ENCODE assay signal across 23 cellular contexts in the genomic region with DNA sequence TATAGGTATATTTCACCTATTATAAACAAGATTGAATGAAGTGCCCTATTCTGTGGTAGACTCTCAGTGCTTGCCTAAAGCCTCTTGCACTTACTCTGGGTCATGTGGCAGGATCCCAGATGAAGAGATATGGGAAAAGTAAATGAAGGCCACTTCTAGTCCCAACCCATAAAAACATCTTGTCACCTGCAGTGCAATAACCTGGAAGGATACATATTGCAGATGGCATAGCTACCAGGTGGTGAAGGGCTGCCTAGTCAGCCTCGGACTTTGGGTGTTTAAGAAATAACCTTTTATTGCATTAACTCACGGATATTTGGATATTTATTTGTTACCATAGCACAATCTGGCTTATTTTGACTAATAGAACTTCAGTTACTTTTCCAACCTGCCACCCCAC.
"Had no signal": no experiment of that assay in that cellular context is flagged by ENCODE, and none has a peak within 500 bp of the region (broad histone marks: within the 10 kb centered on the region; RNA-seq: fewer than 3 reads in every experiment).

No MANE protein-coding gene starts in this region.

- ATAC-seq: effector memory CD8-positive, alpha-beta T cell; esophagus mucosa; gastrocnemius medialis; heart right ventricle; left cardiac atrium; left lung; left ventricle myocardium superior; lower lobe of right lung; mucosa of descending colon; naive thymus-derived CD8-positive, alpha-beta T cell had no signal

- H3K9me3 ChIP-seq: esophagus squamous epithelium, gastrocnemius medialis, heart right ventricle, left lung, lower lobe of right lung had no signal

- H3K36me3 ChIP-seq: esophagus squamous epithelium, gastrocnemius medialis, heart right ventricle, left lung, lower lobe of right lung had no signal

- H3K4me3 ChIP-seq: esophagus squamous epithelium, gastrocnemius medialis, heart right ventricle, left lung, lower lobe of right lung, mucosa of descending colon had no signal

- H3K4me1 ChIP-seq: esophagus squamous epithelium, gastrocnemius medialis, heart right ventricle, left lung, lower lobe of right lung had no signal

- H3K27ac ChIP-seq: epithelial cell of prostate, esophagus squamous epithelium, gastrocnemius medialis, heart right ventricle, left lung, lower lobe of right lung had no signal

- H3K27me3 ChIP-seq: esophagus squamous epithelium, gastrocnemius medialis, heart right ventricle, left lung had no signal

- DNase-seq: cortex of kidney; effector CD8-positive, alpha-beta T cell; effector memory CD8-positive, alpha-beta T cell; endodermal cell; erythroblast; esophagus squamous epithelium; foreskin fibroblast; foreskin melanocyte; gastrocnemius medialis; glutamatergic neuron; head of caudate nucleus; heart right ventricle; hippocampal formation; left cardiac atrium; left lung; left ventricle myocardium superior; lower lobe of right lung; mesenchymal stem cell; mucosa of descending colon; naive B cell; naive thymus-derived CD8-positive, alpha-beta T cell had no signal
